Comparison of ENCODE assay signal across 2 cellular contexts in the genomic region with DNA sequence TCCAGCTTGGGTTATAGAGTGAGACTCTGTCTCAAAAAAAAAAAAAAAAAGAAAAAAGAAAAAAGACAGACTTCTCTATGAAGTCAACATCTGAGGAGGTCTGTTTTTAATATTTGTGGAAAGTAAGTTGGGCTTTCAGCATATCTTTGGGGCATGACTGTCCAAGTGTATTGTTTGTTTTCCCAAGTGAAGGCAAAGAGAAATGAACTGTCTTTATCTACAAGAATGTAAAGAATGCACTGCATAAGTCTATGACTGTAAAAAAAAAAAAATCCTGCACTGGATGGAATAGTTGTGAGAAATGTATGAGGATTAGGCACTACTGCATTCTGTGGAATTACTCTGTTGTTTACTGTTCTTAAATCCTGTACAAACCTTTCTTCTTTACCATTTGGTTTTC.
TF ChIP-seq lines count a peak whose summit lies in the region.

No MANE protein-coding gene starts in this region.

TF ChIP-seq in IMR-90, 13 proteins besides CTCF, POLR2A, EP300 and RAD21:
- TF ChIP-seq MAZ (IDR thresholded peaks at IDR 0.05; ENCODE audit: borderline replicate concordance, low read depth, low read length) = no peak
- no peak for TF ChIP-seq RFX5 (IDR thresholded peaks at IDR 0.05; ENCODE audit: low read depth, low read length)
- TF ChIP-seq, protein P1, sequence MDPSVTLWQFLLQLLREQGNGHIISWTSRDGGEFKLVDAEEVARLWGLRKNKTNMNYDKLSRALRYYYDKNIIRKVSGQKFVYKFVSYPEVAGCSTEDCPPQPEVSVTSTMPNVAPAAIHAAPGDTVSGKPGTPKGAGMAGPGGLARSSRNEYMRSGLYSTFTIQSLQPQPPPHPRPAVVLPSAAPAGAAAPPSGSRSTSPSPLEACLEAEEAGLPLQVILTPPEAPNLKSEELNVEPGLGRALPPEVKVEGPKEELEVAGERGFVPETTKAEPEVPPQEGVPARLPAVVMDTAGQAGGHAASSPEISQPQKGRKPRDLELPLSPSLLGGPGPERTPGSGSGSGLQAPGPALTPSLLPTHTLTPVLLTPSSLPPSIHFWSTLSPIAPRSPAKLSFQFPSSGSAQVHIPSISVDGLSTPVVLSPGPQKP (IDR thresholded peaks at IDR 0.05; ENCODE audit: borderline replicate concordance, low read depth, low read length) = no peak
- TF ChIP-seq CEBPB (IDR thresholded peaks at IDR 0.05; ENCODE audit: low read depth, low read length) = no peak
- TF ChIP-seq BHLHE40 (IDR thresholded peaks at IDR 0.05; ENCODE audit: low read depth, low read length) = no peak
- no peak for TF ChIP-seq MAFK (IDR thresholded peaks at IDR 0.05; ENCODE audit: low read depth, low read length)
- no peak for TF ChIP-seq RCOR1 (IDR thresholded peaks at IDR 0.05; ENCODE audit: insufficient replicate concordance, low read length)
- TF ChIP-seq, protein P2, sequence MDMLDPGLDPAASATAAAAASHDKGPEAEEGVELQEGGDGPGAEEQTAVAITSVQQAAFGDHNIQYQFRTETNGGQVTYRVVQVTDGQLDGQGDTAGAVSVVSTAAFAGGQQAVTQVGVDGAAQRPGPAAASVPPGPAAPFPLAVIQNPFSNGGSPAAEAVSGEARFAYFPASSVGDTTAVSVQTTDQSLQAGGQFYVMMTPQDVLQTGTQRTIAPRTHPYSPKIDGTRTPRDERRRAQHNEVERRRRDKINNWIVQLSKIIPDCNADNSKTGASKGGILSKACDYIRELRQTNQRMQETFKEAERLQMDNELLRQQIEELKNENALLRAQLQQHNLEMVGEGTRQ (IDR thresholded peaks at IDR 0.05; ENCODE audit: low read depth, low read length) = no peak
- TF ChIP-seq FOS (IDR thresholded peaks at IDR 0.05; ENCODE audit: low read depth, low read length) = no peak
- TF ChIP-seq SMC3 (IDR thresholded peaks at IDR 0.05; ENCODE audit: low read depth, low read length) = no peak
- no peak for TF ChIP-seq NFE2L2 (IDR thresholded peaks at IDR 0.05; ENCODE audit: low read depth, low read length)
- no peak for TF ChIP-seq MXI1 (IDR thresholded peaks at IDR 0.05; ENCODE audit: borderline replicate concordance, low read depth, low read length)
- no peak for TF ChIP-seq CHD1 (IDR thresholded peaks at IDR 0.05; ENCODE audit: low read depth, low read length)
TF ChIP-seq in IMR-90: peak in this region for 0.

TF ChIP-seq in HepG2, 621 proteins besides CTCF, POLR2A, EP300 and RAD21:
- TF ChIP-seq, protein P3, sequence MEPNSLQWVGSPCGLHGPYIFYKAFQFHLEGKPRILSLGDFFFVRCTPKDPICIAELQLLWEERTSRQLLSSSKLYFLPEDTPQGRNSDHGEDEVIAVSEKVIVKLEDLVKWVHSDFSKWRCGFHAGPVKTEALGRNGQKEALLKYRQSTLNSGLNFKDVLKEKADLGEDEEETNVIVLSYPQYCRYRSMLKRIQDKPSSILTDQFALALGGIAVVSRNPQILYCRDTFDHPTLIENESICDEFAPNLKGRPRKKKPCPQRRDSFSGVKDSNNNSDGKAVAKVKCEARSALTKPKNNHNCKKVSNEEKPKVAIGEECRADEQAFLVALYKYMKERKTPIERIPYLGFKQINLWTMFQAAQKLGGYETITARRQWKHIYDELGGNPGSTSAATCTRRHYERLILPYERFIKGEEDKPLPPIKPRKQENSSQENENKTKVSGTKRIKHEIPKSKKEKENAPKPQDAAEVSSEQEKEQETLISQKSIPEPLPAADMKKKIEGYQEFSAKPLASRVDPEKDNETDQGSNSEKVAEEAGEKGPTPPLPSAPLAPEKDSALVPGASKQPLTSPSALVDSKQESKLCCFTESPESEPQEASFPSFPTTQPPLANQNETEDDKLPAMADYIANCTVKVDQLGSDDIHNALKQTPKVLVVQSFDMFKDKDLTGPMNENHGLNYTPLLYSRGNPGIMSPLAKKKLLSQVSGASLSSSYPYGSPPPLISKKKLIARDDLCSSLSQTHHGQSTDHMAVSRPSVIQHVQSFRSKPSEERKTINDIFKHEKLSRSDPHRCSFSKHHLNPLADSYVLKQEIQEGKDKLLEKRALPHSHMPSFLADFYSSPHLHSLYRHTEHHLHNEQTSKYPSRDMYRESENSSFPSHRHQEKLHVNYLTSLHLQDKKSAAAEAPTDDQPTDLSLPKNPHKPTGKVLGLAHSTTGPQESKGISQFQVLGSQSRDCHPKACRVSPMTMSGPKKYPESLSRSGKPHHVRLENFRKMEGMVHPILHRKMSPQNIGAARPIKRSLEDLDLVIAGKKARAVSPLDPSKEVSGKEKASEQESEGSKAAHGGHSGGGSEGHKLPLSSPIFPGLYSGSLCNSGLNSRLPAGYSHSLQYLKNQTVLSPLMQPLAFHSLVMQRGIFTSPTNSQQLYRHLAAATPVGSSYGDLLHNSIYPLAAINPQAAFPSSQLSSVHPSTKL (CRISPR knock-in tag; IDR thresholded peaks at IDR 0.05) = peak; percentile 52
- TF ChIP-seq REL (CRISPR knock-in tag; conservative IDR thresholded peaks at IDR 0.05) = no peak
- peak; percentile 36; the same call in 1 of the 2 replicates for TF ChIP-seq GATAD2A (CRISPR knock-in tag; IDR thresholded peaks at IDR 0.05)
- TF ChIP-seq CREB1 (IDR thresholded peaks at IDR 0.05) = no peak
- 0 out of 2 replicates have a peak, but pooled peaks have one; percentile 16 for TF ChIP-seq CREB1 (CRISPR knock-in tag; IDR thresholded peaks at IDR 0.05)
- no peak for TF ChIP-seq SIN3A (IDR thresholded peaks at IDR 0.05; ENCODE audit: borderline replicate concordance, low read depth, low read length)
- peak; percentile 100 for TF ChIP-seq ZBTB3 (CRISPR knock-in tag; IDR thresholded peaks at IDR 0.05; ENCODE audit: borderline replicate concordance, low read depth)
- TF ChIP-seq SCMH1 (CRISPR knock-in tag; IDR thresholded peaks at IDR 0.05; ENCODE audit: borderline replicate concordance) = no peak
- TF ChIP-seq, protein P4, sequence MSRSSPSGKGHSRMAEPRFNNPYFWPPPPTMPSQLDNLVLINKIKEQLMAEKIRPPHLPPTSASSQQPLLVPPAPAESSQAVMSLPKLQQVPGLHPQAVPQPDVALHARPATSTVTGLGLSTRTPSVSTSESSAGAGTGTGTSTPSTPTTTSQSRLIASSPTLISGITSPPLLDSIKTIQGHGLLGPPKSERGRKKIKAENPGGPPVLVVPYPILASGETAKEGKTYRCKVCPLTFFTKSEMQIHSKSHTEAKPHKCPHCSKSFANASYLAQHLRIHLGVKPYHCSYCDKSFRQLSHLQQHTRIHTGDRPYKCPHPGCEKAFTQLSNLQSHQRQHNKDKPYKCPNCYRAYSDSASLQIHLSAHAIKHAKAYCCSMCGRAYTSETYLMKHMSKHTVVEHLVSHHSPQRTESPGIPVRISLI (CRISPR knock-in tag; IDR thresholded peaks at IDR 0.05; ENCODE audit: borderline replicate concordance) = peak; percentile 81; the same call in 1 of the 2 replicates
- no peak for TF ChIP-seq ZNF337 (CRISPR knock-in tag; IDR thresholded peaks at IDR 0.05; ENCODE audit: borderline replicate concordance, low read depth)
- TF ChIP-seq TEAD3 (CRISPR knock-in tag; optimal IDR thresholded peaks at IDR 0.05; ENCODE audit: borderline replicate concordance) = peak; percentile 81
- TF ChIP-seq, protein P5, sequence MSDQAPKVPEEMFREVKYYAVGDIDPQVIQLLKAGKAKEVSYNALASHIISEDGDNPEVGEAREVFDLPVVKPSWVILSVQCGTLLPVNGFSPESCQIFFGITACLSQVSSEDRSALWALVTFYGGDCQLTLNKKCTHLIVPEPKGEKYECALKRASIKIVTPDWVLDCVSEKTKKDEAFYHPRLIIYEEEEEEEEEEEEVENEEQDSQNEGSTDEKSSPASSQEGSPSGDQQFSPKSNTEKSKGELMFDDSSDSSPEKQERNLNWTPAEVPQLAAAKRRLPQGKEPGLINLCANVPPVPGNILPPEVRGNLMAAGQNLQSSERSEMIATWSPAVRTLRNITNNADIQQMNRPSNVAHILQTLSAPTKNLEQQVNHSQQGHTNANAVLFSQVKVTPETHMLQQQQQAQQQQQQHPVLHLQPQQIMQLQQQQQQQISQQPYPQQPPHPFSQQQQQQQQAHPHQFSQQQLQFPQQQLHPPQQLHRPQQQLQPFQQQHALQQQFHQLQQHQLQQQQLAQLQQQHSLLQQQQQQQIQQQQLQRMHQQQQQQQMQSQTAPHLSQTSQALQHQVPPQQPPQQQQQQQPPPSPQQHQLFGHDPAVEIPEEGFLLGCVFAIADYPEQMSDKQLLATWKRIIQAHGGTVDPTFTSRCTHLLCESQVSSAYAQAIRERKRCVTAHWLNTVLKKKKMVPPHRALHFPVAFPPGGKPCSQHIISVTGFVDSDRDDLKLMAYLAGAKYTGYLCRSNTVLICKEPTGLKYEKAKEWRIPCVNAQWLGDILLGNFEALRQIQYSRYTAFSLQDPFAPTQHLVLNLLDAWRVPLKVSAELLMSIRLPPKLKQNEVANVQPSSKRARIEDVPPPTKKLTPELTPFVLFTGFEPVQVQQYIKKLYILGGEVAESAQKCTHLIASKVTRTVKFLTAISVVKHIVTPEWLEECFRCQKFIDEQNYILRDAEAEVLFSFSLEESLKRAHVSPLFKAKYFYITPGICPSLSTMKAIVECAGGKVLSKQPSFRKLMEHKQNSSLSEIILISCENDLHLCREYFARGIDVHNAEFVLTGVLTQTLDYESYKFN (CRISPR knock-in tag; conservative IDR thresholded peaks at IDR 0.05) = peak; percentile 45
- no peak for TF ChIP-seq ZMAT3 (CRISPR knock-in tag; conservative IDR thresholded peaks at IDR 0.05)
- 0 out of 2 replicates have a peak, but pooled peaks have one; percentile 6 for TF ChIP-seq RXRB (CRISPR knock-in tag; IDR thresholded peaks at IDR 0.05; ENCODE audit: borderline replicate concordance)
- no peak for TF ChIP-seq SOX13 (IDR thresholded peaks at IDR 0.05)
- peak in 1 of 2 experiments; percentile 37; a peak in 1 of 4 replicates for TF ChIP-seq SOX13 (CRISPR knock-in tag; conservative IDR thresholded peaks at IDR 0.05 in 1 of 2, IDR thresholded peaks at IDR 0.05 in 1 of 2)
- TF ChIP-seq, protein P6, sequence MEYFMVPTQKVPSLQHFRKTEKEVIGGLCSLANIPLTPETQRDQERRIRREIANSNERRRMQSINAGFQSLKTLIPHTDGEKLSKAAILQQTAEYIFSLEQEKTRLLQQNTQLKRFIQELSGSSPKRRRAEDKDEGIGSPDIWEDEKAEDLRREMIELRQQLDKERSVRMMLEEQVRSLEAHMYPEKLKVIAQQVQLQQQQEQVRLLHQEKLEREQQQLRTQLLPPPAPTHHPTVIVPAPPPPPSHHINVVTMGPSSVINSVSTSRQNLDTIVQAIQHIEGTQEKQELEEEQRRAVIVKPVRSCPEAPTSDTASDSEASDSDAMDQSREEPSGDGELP (IDR thresholded peaks at IDR 0.05; ENCODE audit: borderline replicate concordance, low read depth) = no peak
- TF ChIP-seq, protein P7, sequence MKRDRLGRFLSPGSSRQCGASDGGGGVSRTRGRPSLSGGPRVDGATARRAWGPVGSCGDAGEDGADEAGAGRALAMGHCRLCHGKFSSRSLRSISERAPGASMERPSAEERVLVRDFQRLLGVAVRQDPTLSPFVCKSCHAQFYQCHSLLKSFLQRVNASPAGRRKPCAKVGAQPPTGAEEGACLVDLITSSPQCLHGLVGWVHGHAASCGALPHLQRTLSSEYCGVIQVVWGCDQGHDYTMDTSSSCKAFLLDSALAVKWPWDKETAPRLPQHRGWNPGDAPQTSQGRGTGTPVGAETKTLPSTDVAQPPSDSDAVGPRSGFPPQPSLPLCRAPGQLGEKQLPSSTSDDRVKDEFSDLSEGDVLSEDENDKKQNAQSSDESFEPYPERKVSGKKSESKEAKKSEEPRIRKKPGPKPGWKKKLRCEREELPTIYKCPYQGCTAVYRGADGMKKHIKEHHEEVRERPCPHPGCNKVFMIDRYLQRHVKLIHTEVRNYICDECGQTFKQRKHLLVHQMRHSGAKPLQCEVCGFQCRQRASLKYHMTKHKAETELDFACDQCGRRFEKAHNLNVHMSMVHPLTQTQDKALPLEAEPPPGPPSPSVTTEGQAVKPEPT (CRISPR knock-in tag; IDR thresholded peaks at IDR 0.05; ENCODE audit: low read depth) = no peak
- TF ChIP-seq, protein P8, sequence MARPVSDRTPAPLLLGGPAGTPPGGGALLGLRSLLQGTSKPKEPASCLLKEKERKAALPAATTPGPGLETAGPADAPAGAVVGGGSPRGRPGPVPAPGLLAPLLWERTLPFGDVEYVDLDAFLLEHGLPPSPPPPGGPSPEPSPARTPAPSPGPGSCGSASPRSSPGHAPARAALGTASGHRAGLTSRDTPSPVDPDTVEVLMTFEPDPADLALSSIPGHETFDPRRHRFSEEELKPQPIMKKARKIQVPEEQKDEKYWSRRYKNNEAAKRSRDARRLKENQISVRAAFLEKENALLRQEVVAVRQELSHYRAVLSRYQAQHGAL (CRISPR knock-in tag; IDR thresholded peaks at IDR 0.05; ENCODE audit: not compliant biosample characterization) = no peak
TF ChIP-seq in HepG2: peak in this region for 9.
